Comparison of ENCODE assay signal across 8 cellular contexts in genomic region chr15:68821190-68821897, GRCh38. TPM values are rescaled to one million over a fixed set of nuclear protein-coding genes. Genes with fewer than 3 reads are reported as not detected.
DNase-seq lines count a peak whose midpoint lies in the region; ATAC-seq and TF ChIP-seq lines count a peak whose summit lies in the region.

No MANE protein-coding gene starts in this region.

- no peaks in the 10 kb centered on the region for H3K9me3 ChIP-seq in SK-N-MC (ENCODE audit: low read depth, low read length)

- H3K27ac ChIP-seq in SK-N-MC, result 0 out of 2 replicates have a peak overlapping the region, but pooled peaks have one; percentile 72
- H3K27ac ChIP-seq in epithelial cell of prostate, result peak overlapping the region; percentile 85

- peak overlapping the region; percentile 98 for H3K9ac ChIP-seq in SK-N-MC (ENCODE audit: insufficient read length)

- H3K36me3 Mint-ChIP-seq in neural crest cell (ENCODE audit: low read depth), result peaks cover 4% of the 10 kb centered on the region

- DNase-seq in SIG-M5 treated with dmso at 0.1 percent for 504 hours (lab: John Stamatoyannopoulos, UW; ENCODE audit: unreplicated experiment) (peak; percentile 23), SIG-M5 (lab: John Stamatoyannopoulos, UW) (no peak), SK-N-MC (ENCODE audit: low read depth, low spot score) (no peak), epithelial cell of prostate (ENCODE audit: low read depth, low spot score) (no peak), neural crest cell (ENCODE audit: low read depth, low spot score) (no peak), amniotic stem cell (lab: John Stamatoyannopoulos, UW) (no peak), A172 (ENCODE audit: low spot score) (no peak)

- no peak overlapping the region for H3K27ac Mint-ChIP-seq in neural crest cell (ENCODE audit: unreplicated experiment)

- no peak for TF ChIP-seq CTCF in neural crest cell (conservative IDR thresholded peaks at IDR 0.05)

- peaks cover 34% of the 10 kb centered on the region for H3K4me1 Mint-ChIP-seq in neural crest cell

- H3K9me3 Mint-ChIP-seq in neural crest cell, result no peaks in the 10 kb centered on the region

- peaks cover 5% of the 10 kb centered on the region; the same call in 1 of the 2 replicates for H3K36me3 ChIP-seq in SK-N-MC (ENCODE audit: insufficient read depth, low read length)

- peaks cover 6% of the 10 kb centered on the region for H3K27me3 Mint-ChIP-seq in neural crest cell (ENCODE audit: low read depth)

- peak overlapping the region; percentile 99 for H3K4me3 Mint-ChIP-seq in neural crest cell

- H3K4me3 ChIP-seq in SK-N-MC, result peak overlapping the region; percentile 99

- peak; percentile 17 for ATAC-seq in HG02970 (IDR thresholded peaks at IDR 0.05; ENCODE audit: low FRiP score, unreplicated experiment)

RNA-seq across cellular contexts. Expression of gene ANP32A, which starts 0.6 kb away (rescaled TPM):
- 355 and 367 TPM in 2 replicates for total RNA-seq in neural crest cell
- total RNA-seq in A172 (2014; rRNA removed; shearing (Covaris generic)), result 70.4 and 72.6 TPM in 2 replicates
